8 cellular contexts compared by ENCODE assay signal in genomic region chr4:67762091-67762490, GRCh38. TPM values are rescaled to one million over a fixed set of nuclear protein-coding genes. Genes with fewer than 3 reads are reported as not detected.
DNase-seq lines count a peak whose midpoint lies in the region; ATAC-seq and TF ChIP-seq lines count a peak whose summit lies in the region.

No MANE protein-coding gene starts in this region.

- H3K9me3 ChIP-seq in aorta (ENCODE audit: control insufficient read depth, low read length), result no peaks in the 10 kb centered on the region
- H3K9me3 ChIP-seq in lower lobe of right lung, result no peaks in the 10 kb centered on the region

- ATAC-seq in GM19468 (IDR thresholded peaks at IDR 0.05; ENCODE audit: extremely low read depth, unreplicated experiment) (peak; percentile 98), HG03442 (IDR thresholded peaks at IDR 0.05; ENCODE audit: unreplicated experiment) (peak; percentile 99), aorta (ENCODE audit: low FRiP score) (no peak), lower lobe of right lung (no peak)

- H3K4me3 Mint-ChIP-seq in activated T-helper 2 cell treated with anti-CD3 and anti-CD28 coated beads, Interferon-gamma antibody, Interleukin-2, Interleukin-4, amounts not matched to agents 10 μg/mL and 5 μg/mL and 100 μg/mL, durations not matched to agents 14 hours and 24 hours and 36 hours (ENCODE audit: low read depth), result no peak overlapping the region

- WGBS in aorta, 2 donors, result 39 to 41% methylated on average over 3 of the region's 3 CpGs

- H3K4me1 Mint-ChIP-seq in activated T-helper 2 cell treated with anti-CD3 and anti-CD28 coated beads, Interferon-gamma antibody, Interleukin-2, Interleukin-4, amounts not matched to agents 10 μg/mL and 5 μg/mL and 100 μg/mL, durations not matched to agents 14 hours and 24 hours and 36 hours (ENCODE audit: low read depth), result peaks cover 4% of the 10 kb centered on the region

- H3K27me3 ChIP-seq in aorta (ENCODE audit: control insufficient read depth in 1 of 2, insufficient read depth in 2 of 2, low read length in 1 of 2), result no peaks in the 10 kb centered on the region
- no peaks in the 10 kb centered on the region for H3K27me3 ChIP-seq in lower lobe of right lung (ENCODE audit: low read depth)

- no peaks in the 10 kb centered on the region for H3K9me3 Mint-ChIP-seq in activated T-helper 2 cell treated with anti-CD3 and anti-CD28 coated beads, Interferon-gamma antibody, Interleukin-2, Interleukin-4, amounts not matched to agents 10 μg/mL and 5 μg/mL and 100 μg/mL, durations not matched to agents 14 hours and 24 hours and 36 hours

- no peak overlapping the region for H3K27ac Mint-ChIP-seq in activated T-helper 2 cell treated with anti-CD3 and anti-CD28 coated beads, Interferon-gamma antibody, Interleukin-2, Interleukin-4, amounts not matched to agents 10 μg/mL and 5 μg/mL and 100 μg/mL, durations not matched to agents 14 hours and 24 hours and 36 hours

- TF ChIP-seq CTCF in GM10266 (IDR thresholded peaks at IDR 0.05; ENCODE audit: control insufficient read depth, insufficient read depth, low read depth, missing control alignments), result no peak
- TF ChIP-seq CTCF in lower lobe of right lung (IDR thresholded peaks at IDR 0.05), result no peak

- H3K27ac ChIP-seq in aorta (ENCODE audit: low read depth in 1 of 2, low read length in 2 of 2) (no peak overlapping the region), lower lobe of right lung (no peak overlapping the region)

- intact Hi-C loops in aorta (cut with DNase I) (no loop called here), lower lobe of right lung (cut with DNase I) (no loop called here)
- intact Hi-C loops in activated T-helper 2 cell treated with anti-CD3 and anti-CD28 coated beads, Interferon-gamma antibody, Interleukin-2, Interleukin-4, amounts not matched to agents 10 μg/mL and 5 μg/mL and 100 μg/mL, durations not matched to agents 14 hours and 24 hours and 36 hours (cut with micrococcal nuclease), result loop anchor here (2.0 kb wide), 1 partner anchor 15 kb away; no protein-coding TSS in a partner anchor

- peak; percentile 37 for DNase-seq in GM10266 (ENCODE audit: extremely low spot score)
- DNase-seq in fibroblast of gingiva (ENCODE audit: low read depth), result peak; percentile 38
- DNase-seq in ureter (ENCODE audit: low spot score), result no peak
- no peak for DNase-seq in aorta
- DNase-seq in lower lobe of right lung, result no peak
- no peak for DNase-seq in activated T-helper 2 cell treated with anti-CD3 and anti-CD28 coated beads, Interferon-gamma antibody, Interleukin-2, Interleukin-4, amounts not matched to agents 10 μg/mL and 5 μg/mL and 100 μg/mL, durations not matched to agents 14 hours and 24 hours and 36 hours (ENCODE audit: low spot score)

- no peaks in the 10 kb centered on the region for H3K27me3 Mint-ChIP-seq in activated T-helper 2 cell treated with anti-CD3 and anti-CD28 coated beads, Interferon-gamma antibody, Interleukin-2, Interleukin-4, amounts not matched to agents 10 μg/mL and 5 μg/mL and 100 μg/mL, durations not matched to agents 14 hours and 24 hours and 36 hours (ENCODE audit: low read depth)

- no peaks in the 10 kb centered on the region for H3K36me3 Mint-ChIP-seq in activated T-helper 2 cell treated with anti-CD3 and anti-CD28 coated beads, Interferon-gamma antibody, Interleukin-2, Interleukin-4, amounts not matched to agents 10 μg/mL and 5 μg/mL and 100 μg/mL, durations not matched to agents 14 hours and 24 hours and 36 hours (ENCODE audit: low read depth)

- H3K4me1 ChIP-seq in aorta (ENCODE audit: control insufficient read depth in 1 of 2, insufficient read depth in 2 of 2, low read length in 2 of 2) (peaks cover 0 to 4% of the 10 kb centered on the region in 2 donors), lower lobe of right lung (peaks cover 4% of the 10 kb centered on the region)

- H3K36me3 ChIP-seq in aorta (ENCODE audit: control insufficient read depth in 1 of 2, insufficient read depth in 2 of 2, low read length in 1 of 2) (no peaks in the 10 kb centered on the region), lower lobe of right lung (no peaks in the 10 kb centered on the region)

- H3K4me3 ChIP-seq in aorta (ENCODE audit: low read length in 2 of 2) (no peak overlapping the region), lower lobe of right lung (no peak overlapping the region)

RNA-seq across cellular contexts. Expression of gene GNRHR, which starts 7.9 kb away (rescaled TPM):
- not detected for total RNA-seq in ureter
- not detected for total RNA-seq in aorta
- not detected for polyA plus RNA-seq in aorta
- not detected for total RNA-seq in lower lobe of right lung
- total RNA-seq in activated T-helper 2 cell treated with anti-CD3 and anti-CD28 coated beads, Interferon-gamma antibody, Interleukin-2, Interleukin-4, amounts not matched to agents 10 μg/mL and 5 μg/mL and 100 μg/mL, durations not matched to agents 14 hours and 24 hours and 36 hours, result not detected in 2 replicates

Comparison
In these comparisons a context has a peak if more than half of its experiments do, and no peak if none do; other contexts are left out.
1. DNase-seq: peak in GM10266 (single experiment) and fibroblast of gingiva (single experiment); none in ureter (single experiment), aorta (0 of 2), lower lobe of right lung (single experiment) and activated T-helper 2 cell treated with anti-CD3 and anti-CD28 coated beads, Interferon-gamma antibody, Interleukin-2, Interleukin-4, amounts not matched to agents 10 μg/mL and 5 μg/mL and 100 μg/mL, durations not matched to agents 14 hours and 24 hours and 36 hours (single experiment).
2. ATAC-seq: peak in GM19468 (single experiment) and HG03442 (single experiment); none in aorta (single experiment) and lower lobe of right lung (0 of 2).